Comparison of ENCODE assay signal across 8 cellular contexts in the genomic region with DNA sequence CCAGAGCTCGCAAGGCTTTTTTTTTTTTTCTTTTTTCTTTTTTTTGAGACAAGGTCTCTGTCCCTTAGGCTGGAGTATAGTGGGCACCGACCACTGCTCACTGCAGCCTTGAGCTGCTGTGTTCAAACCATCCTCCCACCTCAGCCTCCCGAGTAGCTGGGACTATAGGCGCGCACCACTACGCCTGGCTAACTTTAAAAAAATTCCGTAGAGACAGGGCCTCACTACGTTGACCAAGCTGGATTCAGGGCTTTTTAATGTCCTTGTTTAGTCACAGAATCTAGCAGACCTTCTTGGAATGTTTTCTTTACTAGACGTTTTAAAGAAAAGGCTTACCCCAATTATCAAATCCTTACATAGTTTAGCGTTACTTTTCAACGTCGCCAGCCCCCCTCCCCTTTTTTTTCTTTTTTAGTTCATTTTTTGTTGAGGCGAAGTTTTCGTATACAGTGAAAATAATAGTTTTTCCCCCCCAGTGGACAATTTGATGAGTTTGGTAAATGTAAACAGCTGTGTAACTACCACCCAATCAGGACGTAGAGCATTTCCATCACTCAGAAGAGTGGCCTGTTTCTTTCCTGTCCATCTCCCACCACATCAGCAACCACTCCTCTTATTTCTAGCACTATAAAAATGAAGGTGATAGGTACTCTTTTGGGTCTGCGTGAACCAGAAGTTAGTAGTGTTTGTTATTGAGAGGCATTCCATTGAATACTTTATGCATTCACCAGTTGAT. TPM values are rescaled to one million over a fixed set of nuclear protein-coding genes. Genes with fewer than 3 reads are reported as not detected.
A peak's percentile ranks its signal among the peaks of the same experiment; 100 is the strongest.
DNase-seq lines count a peak whose midpoint lies in the region; ATAC-seq and TF ChIP-seq lines count a peak whose summit lies in the region.

No MANE protein-coding gene starts in this region.

- H3K27me3 ChIP-seq in HAP-1 (ENCODE audit: low read depth) (no peaks in the 10 kb centered on the region), iPS-20b (ENCODE audit: insufficient read depth, low read length) (no peaks in the 10 kb centered on the region), thoracic aorta (replicated peaks; ENCODE audit: insufficient read depth) (no peaks in the 10 kb centered on the region)

- intact Hi-C loops in activated CD4-positive, alpha-beta memory T cell treated with anti-CD3 and anti-CD28 coated beads for 36 hours (cut with micrococcal nuclease), result loop anchor here (1.0 to 2.0 kb wide), 3 partner anchors 21 to 165 kb away; partner anchors contain the start of genes SOCS4 and WDHD1

- H3K9me3 ChIP-seq in HAP-1, result no peaks in the 10 kb centered on the region
- no peaks in the 10 kb centered on the region; the same call in 1 of the 2 replicates for H3K9me3 ChIP-seq in iPS-20b (ENCODE audit: insufficient read depth, low read depth, low read length)
- no peaks in the 10 kb centered on the region for H3K9me3 ChIP-seq in thoracic aorta

- peak overlapping the region; percentile 79 for H3K27ac Mint-ChIP-seq in activated CD4-positive, alpha-beta memory T cell treated with anti-CD3 and anti-CD28 coated beads for 36 hours

- H3K4me3 Mint-ChIP-seq in activated CD4-positive, alpha-beta memory T cell treated with anti-CD3 and anti-CD28 coated beads for 36 hours, result peak overlapping the region; percentile 89

- H3K36me3 Mint-ChIP-seq in activated CD4-positive, alpha-beta memory T cell treated with anti-CD3 and anti-CD28 coated beads for 36 hours, result no peaks in the 10 kb centered on the region

- peaks cover 8% of the 10 kb centered on the region for H3K36me3 ChIP-seq in HAP-1 (replicated peaks)
- H3K36me3 ChIP-seq in iPS-20b (ENCODE audit: insufficient read depth, low read depth, low read length), result peaks cover 18% of the 10 kb centered on the region
- H3K36me3 ChIP-seq in thoracic aorta, result no peaks in the 10 kb centered on the region

- no peaks in the 10 kb centered on the region for H3K9me3 Mint-ChIP-seq in activated CD4-positive, alpha-beta memory T cell treated with anti-CD3 and anti-CD28 coated beads for 36 hours

- TF ChIP-seq CTCF in C4-2B (conservative IDR thresholded peaks at IDR 0.05), result no peak
- TF ChIP-seq CTCF in thoracic aorta (IDR thresholded peaks at IDR 0.05), result no peak

- DNase-seq in HAP-1 (ENCODE audit: low spot score in 2 of 2) (no peak), thoracic aorta (ENCODE audit: low spot score) (no peak), RPMI8226 (no peak), amygdala (lab: John Stamatoyannopoulos, UW) (no peak), amniotic stem cell (lab: John Stamatoyannopoulos, UW) (no peak)
- DNase-seq in activated CD4-positive, alpha-beta memory T cell treated with anti-CD3 and anti-CD28 coated beads for 36 hours, result no peak

- peaks cover 27% of the 10 kb centered on the region for H3K4me1 Mint-ChIP-seq in activated CD4-positive, alpha-beta memory T cell treated with anti-CD3 and anti-CD28 coated beads for 36 hours (ENCODE audit: low read depth)

- in situ Hi-C loops in HAP-1 (cut with MboI; ENCODE audit: low sequenced_read_pairs), result no loop called here

- H3K9ac ChIP-seq in iPS-20b (ENCODE audit: low read depth, low read length), result no peak overlapping the region; the same call in 1 of the 2 replicates

- peaks cover 9% of the 10 kb centered on the region for H3K4me1 ChIP-seq in HAP-1
- H3K4me1 ChIP-seq in iPS-20b (ENCODE audit: insufficient read depth, low read length), result peaks cover 7% of the 10 kb centered on the region; the same call in 1 of the 2 replicates
- peaks cover 3 to 8% of the 10 kb centered on the region in 2 donors for H3K4me1 ChIP-seq in thoracic aorta (ENCODE audit: control insufficient read depth in 1 of 2, low read depth in 2 of 2)

- ATAC-seq in thoracic aorta (ENCODE audit: insufficient number of reproducible peaks, low FRiP score, low read depth), result peak; percentile 7

- no peaks in the 10 kb centered on the region for H3K27me3 Mint-ChIP-seq in activated CD4-positive, alpha-beta memory T cell treated with anti-CD3 and anti-CD28 coated beads for 36 hours

- POLR2A ChIA-PET in activated CD4-positive, alpha-beta memory T cell treated with anti-CD3 and anti-CD28 coated beads for 36 hours (lab: Charles Lee), result interaction anchor here (0.6 to 1.8 kb wide), 4 partner anchors 89 to 202 kb away, joined by 4 to 9 read pairs (median 6); partner anchors contain the start of genes MAPK1IP1L, SOCS4 and WDHD1

- H3K4me3 ChIP-seq in HAP-1 (peak overlapping the region; percentile 89), iPS-20b (ENCODE audit: low read length) (peak overlapping the region; percentile 90), thoracic aorta (peak overlapping the region; percentile 74)

- H3K27ac ChIP-seq in C4-2B (peak overlapping the region; percentile 80), iPS-20b (ENCODE audit: low read length) (no peak overlapping the region), thoracic aorta (peak overlapping the region in 1 of 2 donors; percentile 43)

- CTCF ChIA-PET in activated CD4-positive, alpha-beta memory T cell treated with anti-CD3 and anti-CD28 coated beads for 36 hours (lab: Charles Lee), result interaction anchor here (0.6 to 2.1 kb wide), 5 partner anchors 21 to 1284 kb away, joined by 3 to 7 read pairs (median 6); partner anchors contain the start of genes FBXO34, SOCS4 and WDHD1

RNA-seq across cellular contexts. Expression of gene DLGAP5, which starts 0.7 kb away (rescaled TPM):
- total RNA-seq in activated CD4-positive, alpha-beta memory T cell treated with anti-CD3 and anti-CD28 coated beads for 36 hours, result 10 to 100 TPM; 92.7 to 97.9 TPM
- total RNA-seq in thoracic aorta, result under 1 TPM in 1 of 2 donors, not detected in 1; 0.14 TPM

Comparison
In these comparisons a context has a peak if more than half of its experiments do, and no peak if none do; other contexts are left out.
1. RNA of gene DLGAP5, which starts 0.7 kb away (total RNA-seq): 92.7 to 97.9 TPM in activated CD4-positive, alpha-beta memory T cell treated with anti-CD3 and anti-CD28 coated beads for 36 hours; 0.14 TPM in thoracic aorta; every median in the first group is over 10 times any median in the second.
2. Peak in every context shown above with its lines, with median percentiles within 50 percentile points of each other: H3K4me3 ChIP-seq.